ENCODE assay signal across 22 cellular contexts in the genomic region with DNA sequence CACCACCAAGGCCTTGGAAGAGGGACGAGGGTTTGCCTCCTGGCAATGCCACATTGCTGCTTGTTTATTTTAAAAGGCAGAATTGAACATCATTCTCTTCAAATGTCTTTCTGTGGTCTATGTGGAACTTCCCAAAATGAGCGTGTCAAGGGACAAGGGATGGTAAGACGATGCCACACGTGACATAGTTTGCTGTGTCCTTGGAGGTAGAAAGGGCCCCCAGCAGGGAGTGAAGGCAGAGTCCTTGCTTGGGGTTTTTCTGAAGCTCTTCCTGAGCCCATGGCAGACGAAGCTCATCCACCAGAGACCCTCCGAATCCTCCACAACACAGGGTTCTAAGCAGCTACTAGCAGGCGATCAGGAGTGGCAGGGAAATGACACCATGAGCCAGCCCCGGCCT. TPM values are rescaled to one million over a fixed set of nuclear protein-coding genes. Genes with fewer than 3 reads are reported as not detected.
"Had no signal": no experiment of that assay in that cellular context is flagged by ENCODE, and none has a peak within 500 bp of the region (broad histone marks: within the 10 kb centered on the region; RNA-seq: fewer than 3 reads in every experiment).

No MANE protein-coding gene starts in this region.

- ATAC-seq: left lobe of liver; natural killer cell treated with Interleukin-12 subunit alpha and Interleukin-12 subunit beta and Interleukin-15 and Interleukin-18, amount 100 ng/mL, for 72 hours; stimulated activated naive B cell treated with anti-CD40 and anti-IgM and Interleukin-4, amounts not matched to agents 10 μg/mL and 1 μg/mL and 100 μg/mL, for 72 hours; T-helper 17 cell had no signal

- H3K27ac Mint-ChIP-seq: activated naive CD8-positive, alpha-beta T cell; mesothelial cell of epicardium; natural killer cell treated with Interleukin-12 subunit alpha and Interleukin-12 subunit beta and Interleukin-15 and Interleukin-18, amount 100 ng/mL, for 72 hours; stimulated activated naive B cell treated with anti-CD40 and anti-IgM and Interleukin-4, amounts not matched to agents 10 μg/mL and 1 μg/mL and 100 μg/mL, for 72 hours; T-helper 17 cell had no signal

- H3K36me3 ChIP-seq: cardiac muscle cell, esophagus squamous epithelium, sigmoid colon, spleen, tibial nerve had no signal

- H3K4me3 ChIP-seq: cardiac muscle cell, esophagus squamous epithelium, lung, sigmoid colon, spleen, tibial nerve had no signal

- H3K9me3 ChIP-seq: esophagus squamous epithelium, sigmoid colon, spleen, tibial nerve had no signal

- H3K9me3 Mint-ChIP-seq: mesothelial cell of epicardium; natural killer cell treated with Interleukin-12 subunit alpha and Interleukin-12 subunit beta and Interleukin-15 and Interleukin-18, amount 100 ng/mL, for 72 hours; stimulated activated naive B cell treated with anti-CD40 and anti-IgM and Interleukin-4, amounts not matched to agents 10 μg/mL and 1 μg/mL and 100 μg/mL, for 72 hours had no signal

- DNase-seq: activated CD4-positive, alpha-beta T cell treated with anti-CD3 and anti-CD28 coated beads for 1 hour; activated CD8-positive, alpha-beta memory T cell treated with anti-CD3 and anti-CD28 coated beads for 24 hours; activated CD8-positive, alpha-beta memory T cell treated with anti-CD3 and anti-CD28 coated beads, Interleukin-2, amount 50 U/mL, for 48 hours; activated gamma-delta T cell; activated T-cell treated with anti-CD3 and anti-CD28 coated beads, Interleukin-2, amount 50 U/mL, for 48 hours; amniotic stem cell; dermis blood vessel endothelial cell; effector memory CD4-positive, alpha-beta T cell; esophagus squamous epithelium; kidney; sigmoid colon; spleen; stimulated activated naive B cell treated with anti-CD40 and anti-IgM and Interleukin-4, amounts not matched to agents 10 μg/mL and 1 μg/mL and 100 μg/mL, for 72 hours; T-helper 17 cell had no signal

- H3K36me3 Mint-ChIP-seq: activated naive CD8-positive, alpha-beta T cell; mesothelial cell of epicardium; natural killer cell treated with Interleukin-12 subunit alpha and Interleukin-12 subunit beta and Interleukin-15 and Interleukin-18, amount 100 ng/mL, for 72 hours; stimulated activated naive B cell treated with anti-CD40 and anti-IgM and Interleukin-4, amounts not matched to agents 10 μg/mL and 1 μg/mL and 100 μg/mL, for 72 hours had no signal

- H3K4me3 Mint-ChIP-seq: activated naive CD8-positive, alpha-beta T cell; mesothelial cell of epicardium; natural killer cell treated with Interleukin-12 subunit alpha and Interleukin-12 subunit beta and Interleukin-15 and Interleukin-18, amount 100 ng/mL, for 72 hours; stimulated activated naive B cell treated with anti-CD40 and anti-IgM and Interleukin-4, amounts not matched to agents 10 μg/mL and 1 μg/mL and 100 μg/mL, for 72 hours; T-helper 17 cell had no signal

- H3K27ac ChIP-seq: cardiac muscle cell, sigmoid colon, spleen, tibial nerve, VCaP had no signal

- H3K27me3 ChIP-seq: cardiac muscle cell had no signal

RNA-seq across cellular contexts. Expression of a gene that starts 28.3 kb away (rescaled TPM):
- total RNA-seq: left lobe of liver; natural killer cell treated with Interleukin-12 subunit alpha and Interleukin-12 subunit beta and Interleukin-15 and Interleukin-18, amount 100 ng/mL, for 72 hours; T-helper 17 cell had no signal

RNA-seq across cellular contexts. Expression of a gene that starts 59.1 kb away (rescaled TPM):
- total RNA-seq: left lobe of liver; natural killer cell treated with Interleukin-12 subunit alpha and Interleukin-12 subunit beta and Interleukin-15 and Interleukin-18, amount 100 ng/mL, for 72 hours had no signal
